ENCODE assay signal across 27 cellular contexts in the genomic region with DNA sequence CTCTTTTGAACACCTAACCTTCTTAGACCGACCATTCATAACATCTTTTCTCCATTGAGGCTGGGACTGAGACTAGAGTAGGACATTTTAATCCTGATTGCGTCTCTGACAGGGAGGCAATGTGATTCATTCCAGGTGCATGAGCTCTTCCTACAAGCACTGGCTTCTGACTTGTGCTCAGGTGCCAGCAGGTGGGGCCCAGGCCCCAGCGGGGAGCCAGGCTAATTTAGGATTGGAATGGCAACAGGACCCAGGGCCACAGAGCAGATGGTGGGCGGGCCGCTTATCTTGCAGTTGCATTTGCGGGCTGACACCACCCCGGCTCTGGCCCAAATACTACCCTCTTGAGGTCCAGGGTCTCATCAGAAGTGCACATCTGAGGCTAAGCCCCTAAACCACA. TPM values are rescaled to one million over a fixed set of nuclear protein-coding genes. Genes with fewer than 3 reads are reported as not detected.
DNase-seq lines count a peak whose midpoint lies in the region; ATAC-seq and TF ChIP-seq lines count a peak whose summit lies in the region.
"Had no signal": no experiment of that assay in that cellular context is flagged by ENCODE, and none has a peak within 500 bp of the region (broad histone marks: within the 10 kb centered on the region; RNA-seq: fewer than 3 reads in every experiment).

No MANE protein-coding gene starts in this region.

- no peak overlapping the region for H3K4me3 ChIP-seq in colonic mucosa
- no peak overlapping the region for H3K4me3 ChIP-seq in trophoblast cell (ENCODE audit: low read depth, low read length)
- H3K4me3 ChIP-seq: ascending aorta, SJSA1, skin epidermis, thoracic aorta had no signal

- ATAC-seq in GM21381 (IDR thresholded peaks at IDR 0.05; ENCODE audit: unreplicated experiment), result no peak
- ATAC-seq: T-cell had no signal

- no peak overlapping the region for H2BK5ac ChIP-seq in trophoblast cell (ENCODE audit: low read depth, low read length, poor library complexity)

- H3K9ac ChIP-seq in colonic mucosa (ENCODE audit: low read depth in 2 of 2, low read length in 2 of 2), result peak overlapping the region; percentile 30 to 79
- no peak overlapping the region for H3K9ac ChIP-seq in trophoblast cell (ENCODE audit: low read length)

- H2BK12ac ChIP-seq in trophoblast cell (ENCODE audit: low read length), result peak overlapping the region; percentile 15

- in situ Hi-C loops in G401 (cut with HindIII; ENCODE audit: low sequenced_read_pairs), result no loop called here

- peak; percentile 61 for DNase-seq in G401 (ENCODE audit: low spot score)
- DNase-seq in NCI-H2171 (lab: John Stamatoyannopoulos, UW), result peak; percentile 50
- peak; percentile 70 for DNase-seq in colonic mucosa
- no peak for DNase-seq in trophoblast cell
- DNase-seq in amygdala (lab: John Stamatoyannopoulos, UW), result no peak
- DNase-seq in germinal center (ENCODE audit: low spot score), result no peak
- DNase-seq: activated effector memory CD4-positive, alpha-beta T cell treated with Interleukin-2 at 50 U/mL for 16 hours; activated T-cell treated with anti-CD3 and anti-CD28 coated beads for 4 hours; BE2C; Caco-2; dermis blood vessel endothelial cell; DMS79; GF-D8; glutamatergic neuron; HCEC 1CT; islet precursor cell; KBM-7; NCI-H1694; NCI-H526; T-cell had no signal

- TF ChIP-seq CTCF in colonic mucosa (IDR thresholded peaks at IDR 0.05), result no peak

- peaks cover 7% of the 10 kb centered on the region for H3K4me1 ChIP-seq in colonic mucosa
- peaks cover 14 to 19% of the 10 kb centered on the region in 2 experiments for H3K4me1 ChIP-seq in trophoblast cell (ENCODE audit: control insufficient read depth in 1 of 2, insufficient read depth in 2 of 2, low read length in 2 of 2)
- H3K4me1 ChIP-seq: ascending aorta, SJSA1 had no signal

- no peak overlapping the region for H3K4ac ChIP-seq in trophoblast cell (ENCODE audit: low read depth, low read length)

- no peaks in the 10 kb centered on the region for H3K79me2 ChIP-seq in trophoblast cell (ENCODE audit: control insufficient read depth, insufficient read depth, low read length, poor library complexity)

- intact Hi-C loops in colonic mucosa (cut with DNase I), result no loop called here

- peak overlapping the region; percentile 48 for H2AK5ac ChIP-seq in trophoblast cell (ENCODE audit: low read length)

- H3K27me3 ChIP-seq in colonic mucosa (no peaks in the 10 kb centered on the region), trophoblast cell (ENCODE audit: insufficient read depth, low read length) (no peaks in the 10 kb centered on the region)
- H3K27me3 ChIP-seq: ascending aorta had no signal

- no peak overlapping the region for H3K14ac ChIP-seq in trophoblast cell (ENCODE audit: low read length)

- no peak overlapping the region for H4K8ac ChIP-seq in trophoblast cell (ENCODE audit: low read depth, low read length)

- no peak overlapping the region for H4K91ac ChIP-seq in trophoblast cell (ENCODE audit: low read depth, low read length)

- H3K4me2 ChIP-seq in trophoblast cell (ENCODE audit: low read length), result no peak overlapping the region

- H3K79me1 ChIP-seq in trophoblast cell (ENCODE audit: low read length), result peaks cover 4% of the 10 kb centered on the region

- no peak overlapping the region for H2BK120ac ChIP-seq in trophoblast cell (ENCODE audit: insufficient read depth, low read length, poor library complexity)

- H4K12ac ChIP-seq in trophoblast cell (ENCODE audit: low read depth, low read length), result no peak overlapping the region

- peak overlapping the region; percentile 93 for H3K27ac ChIP-seq in colonic mucosa
- no peak overlapping the region for H3K27ac ChIP-seq in trophoblast cell (ENCODE audit: low read depth, low read length)
- H3K27ac ChIP-seq: ascending aorta, SJSA1, skin epidermis, thoracic aorta had no signal

- WGBS in trophoblast cell (ENCODE audit: extremely low coverage, insufficient coverage, insufficient read length), result no CpG with 5 or more reads among the region's 7 CpGs

- no peak overlapping the region for H2AFZ ChIP-seq in trophoblast cell (ENCODE audit: insufficient read depth, low read length, poor library complexity)

- no peak overlapping the region for H3K18ac ChIP-seq in trophoblast cell (ENCODE audit: low read length)

- H3K9me3 ChIP-seq in colonic mucosa (no peaks in the 10 kb centered on the region), trophoblast cell (ENCODE audit: insufficient read depth, low read depth, low read length) (no peaks in the 10 kb centered on the region)
- H3K9me3 ChIP-seq: ascending aorta, BE2C, Caco-2, SJSA1, thoracic aorta had no signal

- H3K23ac ChIP-seq in trophoblast cell (ENCODE audit: low read length), result no peak overlapping the region

- H3K36me3 ChIP-seq in colonic mucosa, result no peaks in the 10 kb centered on the region
- H3K36me3 ChIP-seq in trophoblast cell (ENCODE audit: control insufficient read depth in 1 of 2, insufficient read depth in 2 of 2, low read length in 2 of 2), result no peaks in the 10 kb centered on the region
- H3K36me3 ChIP-seq: ascending aorta, BE2C, SJSA1, thoracic aorta had no signal

RNA-seq across cellular contexts. Expression of a gene that starts 4.1 kb away (rescaled TPM):
- total RNA-seq in G401 (2014; rRNA removed; shearing (Covaris generic)), result 0.12 and 1.1 TPM in 2 replicates
- 100 to 1,000 TPM; 438 to 531 TPM for total RNA-seq in colonic mucosa
- 3.2 TPM in 2 replicates for polyA plus RNA-seq in trophoblast cell (2013)
- total RNA-seq: ascending aorta, Caco-2, dermis blood vessel endothelial cell, osteocyte, SJSA1, thoracic aorta had no signal

RNA-seq across cellular contexts. Expression of a gene that starts 7.8 kb away (rescaled TPM):
- total RNA-seq in G401 (2014; rRNA removed; shearing (Covaris generic)), result 0.10 and 0.68 TPM in 2 replicates
- under 1 TPM in 1 of 2 donors, not detected in 1; 0.10 TPM for total RNA-seq in colonic mucosa
- 0.57 and 0.61 TPM in 2 replicates for polyA plus RNA-seq in trophoblast cell (2013)
- total RNA-seq: Caco-2, dermis blood vessel endothelial cell, lower leg skin, SJSA1, T-cell had no signal

Comparison
In these comparisons a context has a peak if more than half of its experiments do, and no peak if none do; other contexts are left out.
1. DNase-seq: peak in G401 (single experiment), NCI-H2171 (single experiment) and colonic mucosa (single experiment); none in trophoblast cell (0 of 2), amygdala (0 of 56) and germinal center (single experiment).
2. RNA of a gene that starts 4.1 kb away (total RNA-seq): 438 to 531 TPM in colonic mucosa; 0.12 to 1.1 TPM in G401; every median in the first group is over 100 times any median in the second.